In the genomic region with DNA sequence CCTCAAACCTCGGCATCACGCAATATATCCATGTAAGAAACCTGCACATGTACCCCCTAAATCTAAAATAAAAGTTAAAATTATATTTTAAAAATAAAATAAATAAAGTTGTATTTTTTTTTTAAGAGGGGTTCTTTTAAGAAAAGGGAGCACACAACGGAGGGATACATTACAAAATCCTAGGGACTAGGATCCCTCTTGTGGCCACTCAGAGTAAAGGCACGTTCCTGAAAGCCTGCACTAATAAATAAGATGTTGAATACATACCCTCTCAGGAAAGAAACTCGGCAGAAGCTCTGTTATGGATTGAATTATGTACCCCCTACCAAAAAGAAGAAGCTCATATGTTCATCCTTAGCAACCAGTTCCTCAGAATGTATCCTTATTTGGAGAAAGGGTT, we compare ENCODE assay signal across 8 cellular contexts. TPM values are rescaled to one million over a fixed set of nuclear protein-coding genes. Genes with fewer than 3 reads are reported as not detected.
A peak's percentile ranks its signal among the peaks of the same experiment; 100 is the strongest.
DNase-seq lines count a peak whose midpoint lies in the region; ATAC-seq and TF ChIP-seq lines count a peak whose summit lies in the region.

No MANE protein-coding gene starts in this region.

- H3K27ac ChIP-seq in WERI-Rb-1 (no peak overlapping the region), gastrocnemius medialis (no peak overlapping the region)

- peak; percentile 51 for TF ChIP-seq RAD21 in Ishikawa (IDR thresholded peaks at IDR 0.05; ENCODE audit: low read depth)

- TF ChIP-seq CTCF in GM12874 (IDR thresholded peaks at IDR 0.05; ENCODE audit: insufficient read depth, low read depth, low read length) = peak; percentile 38; the same call in 1 of the 2 replicates
- TF ChIP-seq CTCF in WERI-Rb-1 (IDR thresholded peaks at IDR 0.05; ENCODE audit: low read depth, low read length) = peak; percentile 40
- peak in 1 of 5 experiments; percentile 45 for TF ChIP-seq CTCF in gastrocnemius medialis (IDR thresholded peaks at IDR 0.05 in 4 of 5, conservative IDR thresholded peaks at IDR 0.05 in 1 of 5)

- H3K27me3 ChIP-seq in WERI-Rb-1 (ENCODE audit: insufficient read depth, low read depth, severe bottlenecking) (peaks cover 14% of the 10 kb centered on the region), gastrocnemius medialis (no peaks in the 10 kb centered on the region)

- H3K4me3 ChIP-seq in WERI-Rb-1 (ENCODE audit: low read depth, low read length) (no peak overlapping the region), gastrocnemius medialis (no peak overlapping the region)

- H3K36me3 ChIP-seq in WERI-Rb-1 (no peaks in the 10 kb centered on the region), gastrocnemius medialis (no peaks in the 10 kb centered on the region)

- TF ChIP-seq EP300 in Ishikawa (IDR thresholded peaks at IDR 0.05; ENCODE audit: borderline replicate concordance) = no peak

- DNase-seq in AG08396 (ENCODE audit: low spot score) = peak; percentile 50
- no peak for DNase-seq in WERI-Rb-1
- peak; percentile 23 for DNase-seq in left kidney (ENCODE audit: low read depth, low spot score)
- DNase-seq in activated T-helper 1 cell treated with anti-CD3 and anti-CD28 coated beads, Interleukin-12 subunit alpha, Interleukin-12 subunit beta, Interleukin-2, Interleukin-4 antibody, amounts not matched to agents 30 ng/mL and 10 ng/mL and 1 ng/mL, durations not matched to agents 14 hours and 24 hours and 36 hours (ENCODE audit: low spot score) = no peak
- no peak for DNase-seq in gastrocnemius medialis

- H3K27ac Mint-ChIP-seq in activated T-helper 1 cell treated with anti-CD3 and anti-CD28 coated beads, Interleukin-12 subunit alpha, Interleukin-12 subunit beta, Interleukin-2, Interleukin-4 antibody, amounts not matched to agents 30 ng/mL and 10 ng/mL and 1 ng/mL, durations not matched to agents 14 hours and 24 hours and 36 hours = no peak overlapping the region

- no peak for TF ChIP-seq POLR2A in gastrocnemius medialis (IDR thresholded peaks at IDR 0.05)

- peaks cover 4 to 5% of the 10 kb centered on the region in 2 donors for H3K4me1 ChIP-seq in gastrocnemius medialis

- no peaks in the 10 kb centered on the region for H3K4me1 Mint-ChIP-seq in activated T-helper 1 cell treated with anti-CD3 and anti-CD28 coated beads, Interleukin-12 subunit alpha, Interleukin-12 subunit beta, Interleukin-2, Interleukin-4 antibody, amounts not matched to agents 30 ng/mL and 10 ng/mL and 1 ng/mL, durations not matched to agents 14 hours and 24 hours and 36 hours (ENCODE audit: low read depth)

- in situ Hi-C loops in gastrocnemius medialis (cut with MboI; ENCODE audit: low sequenced_read_pairs in 4 of 4) = no loop called here

- H3K36me3 Mint-ChIP-seq in activated T-helper 1 cell treated with anti-CD3 and anti-CD28 coated beads, Interleukin-12 subunit alpha, Interleukin-12 subunit beta, Interleukin-2, Interleukin-4 antibody, amounts not matched to agents 30 ng/mL and 10 ng/mL and 1 ng/mL, durations not matched to agents 14 hours and 24 hours and 36 hours (ENCODE audit: low read depth) = no peaks in the 10 kb centered on the region

- H3K9me3 ChIP-seq in WERI-Rb-1 (ENCODE audit: severe bottlenecking) = no peaks in the 10 kb centered on the region
- H3K9me3 ChIP-seq in gastrocnemius medialis = no peaks in the 10 kb centered on the region

- ATAC-seq in gastrocnemius medialis = no peak
- no peak for ATAC-seq in GM21515 (IDR thresholded peaks at IDR 0.05; ENCODE audit: unreplicated experiment)

- H3K9me3 Mint-ChIP-seq in activated T-helper 1 cell treated with anti-CD3 and anti-CD28 coated beads, Interleukin-12 subunit alpha, Interleukin-12 subunit beta, Interleukin-2, Interleukin-4 antibody, amounts not matched to agents 30 ng/mL and 10 ng/mL and 1 ng/mL, durations not matched to agents 14 hours and 24 hours and 36 hours = no peaks in the 10 kb centered on the region

- intact Hi-C loops in activated T-helper 1 cell treated with anti-CD3 and anti-CD28 coated beads, Interleukin-12 subunit alpha, Interleukin-12 subunit beta, Interleukin-2, Interleukin-4 antibody, amounts not matched to agents 30 ng/mL and 10 ng/mL and 1 ng/mL, durations not matched to agents 14 hours and 24 hours and 36 hours (cut with micrococcal nuclease) = no loop called here
- intact Hi-C loops in gastrocnemius medialis (cut with DNase I; ENCODE audit: low total_unique reads) = no loop called here

- peaks cover 1% of the 10 kb centered on the region for H3K27me3 Mint-ChIP-seq in activated T-helper 1 cell treated with anti-CD3 and anti-CD28 coated beads, Interleukin-12 subunit alpha, Interleukin-12 subunit beta, Interleukin-2, Interleukin-4 antibody, amounts not matched to agents 30 ng/mL and 10 ng/mL and 1 ng/mL, durations not matched to agents 14 hours and 24 hours and 36 hours (ENCODE audit: insufficient read depth)

- no peak overlapping the region for H3K4me3 Mint-ChIP-seq in activated T-helper 1 cell treated with anti-CD3 and anti-CD28 coated beads, Interleukin-12 subunit alpha, Interleukin-12 subunit beta, Interleukin-2, Interleukin-4 antibody, amounts not matched to agents 30 ng/mL and 10 ng/mL and 1 ng/mL, durations not matched to agents 14 hours and 24 hours and 36 hours

TF ChIP-seq in Ishikawa, 13 proteins besides CTCF, POLR2A, EP300 and RAD21:
- no peak for TF ChIP-seq CEBPB (IDR thresholded peaks at IDR 0.05)
- TF ChIP-seq, protein P1, sequence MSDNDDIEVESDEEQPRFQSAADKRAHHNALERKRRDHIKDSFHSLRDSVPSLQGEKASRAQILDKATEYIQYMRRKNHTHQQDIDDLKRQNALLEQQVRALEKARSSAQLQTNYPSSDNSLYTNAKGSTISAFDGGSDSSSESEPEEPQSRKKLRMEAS (IDR thresholded peaks at IDR 0.05) = no peak
- TF ChIP-seq TEAD4 (IDR thresholded peaks at IDR 0.05) = no peak
- no peak for TF ChIP-seq TAF1 (IDR thresholded peaks at IDR 0.05; ENCODE audit: low read depth)
- TF ChIP-seq EGR1 (IDR thresholded peaks at IDR 0.05) = no peak
- TF ChIP-seq ZBTB7A (IDR thresholded peaks at IDR 0.05; ENCODE audit: low read depth) = no peak
- no peak for TF ChIP-seq CREB1 (IDR thresholded peaks at IDR 0.05; ENCODE audit: low read depth)
- TF ChIP-seq, protein P2, sequence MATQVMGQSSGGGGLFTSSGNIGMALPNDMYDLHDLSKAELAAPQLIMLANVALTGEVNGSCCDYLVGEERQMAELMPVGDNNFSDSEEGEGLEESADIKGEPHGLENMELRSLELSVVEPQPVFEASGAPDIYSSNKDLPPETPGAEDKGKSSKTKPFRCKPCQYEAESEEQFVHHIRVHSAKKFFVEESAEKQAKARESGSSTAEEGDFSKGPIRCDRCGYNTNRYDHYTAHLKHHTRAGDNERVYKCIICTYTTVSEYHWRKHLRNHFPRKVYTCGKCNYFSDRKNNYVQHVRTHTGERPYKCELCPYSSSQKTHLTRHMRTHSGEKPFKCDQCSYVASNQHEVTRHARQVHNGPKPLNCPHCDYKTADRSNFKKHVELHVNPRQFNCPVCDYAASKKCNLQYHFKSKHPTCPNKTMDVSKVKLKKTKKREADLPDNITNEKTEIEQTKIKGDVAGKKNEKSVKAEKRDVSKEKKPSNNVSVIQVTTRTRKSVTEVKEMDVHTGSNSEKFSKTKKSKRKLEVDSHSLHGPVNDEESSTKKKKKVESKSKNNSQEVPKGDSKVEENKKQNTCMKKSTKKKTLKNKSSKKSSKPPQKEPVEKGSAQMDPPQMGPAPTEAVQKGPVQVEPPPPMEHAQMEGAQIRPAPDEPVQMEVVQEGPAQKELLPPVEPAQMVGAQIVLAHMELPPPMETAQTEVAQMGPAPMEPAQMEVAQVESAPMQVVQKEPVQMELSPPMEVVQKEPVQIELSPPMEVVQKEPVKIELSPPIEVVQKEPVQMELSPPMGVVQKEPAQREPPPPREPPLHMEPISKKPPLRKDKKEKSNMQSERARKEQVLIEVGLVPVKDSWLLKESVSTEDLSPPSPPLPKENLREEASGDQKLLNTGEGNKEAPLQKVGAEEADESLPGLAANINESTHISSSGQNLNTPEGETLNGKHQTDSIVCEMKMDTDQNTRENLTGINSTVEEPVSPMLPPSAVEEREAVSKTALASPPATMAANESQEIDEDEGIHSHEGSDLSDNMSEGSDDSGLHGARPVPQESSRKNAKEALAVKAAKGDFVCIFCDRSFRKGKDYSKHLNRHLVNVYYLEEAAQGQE (IDR thresholded peaks at IDR 0.05; ENCODE audit: low read depth) = no peak
TF ChIP-seq in Ishikawa: peak in this region for 0.

RNA-seq across cellular contexts. Expression of gene PRDX4, which starts 50.9 kb away (rescaled TPM):
- total RNA-seq in activated T-helper 1 cell treated with anti-CD3 and anti-CD28 coated beads, Interleukin-12 subunit alpha, Interleukin-12 subunit beta, Interleukin-2, Interleukin-4 antibody, amounts not matched to agents 30 ng/mL and 10 ng/mL and 1 ng/mL, durations not matched to agents 14 hours and 24 hours and 36 hours = 75.5 and 83.2 TPM in 2 replicates
- 10 to 100 TPM; 21.2 to 40.7 (median 37.6) TPM for total RNA-seq in gastrocnemius medialis

Comparison
In these comparisons a context has a peak if more than half of its experiments do, and no peak if none do; other contexts are left out.
1. DNase-seq: peak in AG08396 (single experiment) and left kidney (single experiment); none in WERI-Rb-1 (single experiment), activated T-helper 1 cell treated with anti-CD3 and anti-CD28 coated beads, Interleukin-12 subunit alpha, Interleukin-12 subunit beta, Interleukin-2, Interleukin-4 antibody, amounts not matched to agents 30 ng/mL and 10 ng/mL and 1 ng/mL, durations not matched to agents 14 hours and 24 hours and 36 hours (single experiment) and gastrocnemius medialis (0 of 2).